Comparison of ENCODE assay signal across 20 cellular contexts in the genomic region with DNA sequence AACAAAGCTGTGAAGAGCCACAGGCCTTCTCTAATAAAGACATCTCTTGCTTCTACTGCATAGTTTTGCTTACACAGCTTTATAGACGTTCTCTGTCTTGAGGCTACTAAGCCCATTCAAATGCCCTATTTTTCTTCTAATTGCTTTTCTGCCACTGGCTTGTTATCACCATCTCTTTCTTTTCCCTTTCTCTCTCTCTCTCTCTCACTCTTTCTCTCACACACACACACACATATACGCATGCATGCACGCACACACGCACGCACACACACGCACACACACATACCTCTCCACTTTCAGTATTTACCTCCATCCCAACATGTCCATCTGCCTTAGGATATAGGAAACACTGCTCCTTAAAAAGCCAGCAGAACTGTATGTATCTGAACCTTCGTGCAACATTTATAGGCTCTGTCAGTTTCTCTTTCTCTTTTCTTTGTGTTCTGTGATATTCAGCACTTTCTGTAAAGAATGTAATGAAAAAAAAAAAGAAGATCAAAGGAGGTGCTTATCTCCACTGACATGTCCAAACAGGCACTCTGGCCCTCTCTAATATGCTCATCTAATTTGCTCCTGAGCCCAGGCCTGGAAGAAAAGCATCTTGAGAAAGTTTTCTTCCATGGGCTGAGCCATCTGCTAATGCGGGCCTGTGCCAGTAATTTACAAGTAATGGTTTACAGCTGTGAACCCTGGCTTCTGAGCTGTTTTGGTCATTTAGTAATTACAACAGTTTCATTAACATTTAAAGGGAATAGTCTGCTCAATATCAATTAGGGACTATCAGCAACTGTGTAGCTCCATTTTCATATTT.
DNase-seq lines count a peak whose midpoint lies in the region; ATAC-seq, FAIRE-seq and TF ChIP-seq lines count a peak whose summit lies in the region.
"Had no signal": no experiment of that assay in that cellular context is flagged by ENCODE, and none has a peak within 500 bp of the region (broad histone marks: within the 10 kb centered on the region; RNA-seq: fewer than 3 reads in every experiment).

No MANE protein-coding gene starts in this region.

- no peak for TF ChIP-seq EP300 in H1 (IDR thresholded peaks at IDR 0.05; ENCODE audit: borderline replicate concordance in 1 of 2, low read depth in 2 of 2, low read length in 2 of 2)

- H4K20me1 ChIP-seq in KMS-11 (ENCODE audit: insufficient read depth): no peaks in the 10 kb centered on the region
- H4K20me1 ChIP-seq in H1 (replicated peaks in 1 of 2; ENCODE audit: control insufficient read depth in 1 of 2, insufficient read depth in 2 of 2, low read length in 2 of 2): no peaks in the 10 kb centered on the region

- TF ChIP-seq CTCF in KMS-11 (conservative IDR thresholded peaks at IDR 0.05; ENCODE audit: low read depth, low read length): no peak
- no peak for TF ChIP-seq CTCF in H1 (IDR thresholded peaks at IDR 0.05; ENCODE audit: control extremely low read depth in 1 of 3, insufficient read depth in 1 of 3, low read depth in 1 of 3, low read length in 3 of 3)

- H2BK120ac ChIP-seq in H1 (replicated peaks; ENCODE audit: low read depth, low read length): no peak overlapping the region

- WGBS in H1 (ENCODE audit: extremely low coverage in 1 of 2, insufficient coverage in 1 of 2, insufficient read length in 1 of 2, insufficient replicate concordance in 2 of 2, low coverage in 1 of 2, low lambda C conversion rate in 2 of 2, missing lambda C conversion rate in 1 of 2), 2 experiments: 97% methylated on average over 8 of the region's 8 CpGs; no CpG with 5 or more reads in 1 of the 2 experiments

- H3K9ac ChIP-seq in KMS-11 (peak overlapping the region; percentile 47; the same call in 1 of the 2 replicates), H1 (replicated peaks in 1 of 4; ENCODE audit: extremely low read depth in 1 of 4, low read depth in 3 of 4, low read length in 3 of 4) (peak overlapping the region in 1 of 4 experiments; percentile 24; a peak in 1 of 7 replicates)

- ATAC-seq in activated T-cell treated with anti-CD3 and anti-CD28 coated beads, Interleukin-2, amount 50 U/mL, for 72 hours (replicated peaks in 1 of 2): no peak
- no peak for ATAC-seq in effector memory CD8-positive, alpha-beta T cell (replicated peaks)
- ATAC-seq: activated naive CD8-positive, alpha-beta T cell treated with anti-CD3 and anti-CD28 coated beads, Interleukin-2, amount 50 U/mL, for 24 hours; pancreas had no signal

- no peak for FAIRE-seq in H1 (lab: Jason Lieb, UNC)
- FAIRE-seq: pancreas had no signal

- H2BK20ac ChIP-seq in H1 (ENCODE audit: low read length): no peak overlapping the region

- H3K79me1 ChIP-seq in H1 (ENCODE audit: low read depth, low read length): no peaks in the 10 kb centered on the region

- H3K4me1 Mint-ChIP-seq in activated T-cell treated with anti-CD3 and anti-CD28 coated beads, Interleukin-2, amount 50 U/mL, for 72 hours (ENCODE audit: low read depth): no peaks in the 10 kb centered on the region
- no peaks in the 10 kb centered on the region for H3K4me1 Mint-ChIP-seq in effector memory CD8-positive, alpha-beta T cell (ENCODE audit: low read depth in 2 of 2)
- H3K4me1 Mint-ChIP-seq: activated CD4-positive, alpha-beta memory T cell treated with anti-CD3 and anti-CD28 coated beads, Interleukin-2, amount 10 ng/mL, durations not matched to agents 7 days and 5 days; activated naive CD8-positive, alpha-beta T cell treated with anti-CD3 and anti-CD28 coated beads, Interleukin-2, amount 50 U/mL, for 24 hours had no signal

- no peaks in the 10 kb centered on the region for H3K27me3 ChIP-seq in KMS-11 (ENCODE audit: insufficient read depth, low read depth)
- H3K27me3 ChIP-seq in H1 (replicated peaks in 1 of 4; ENCODE audit: control insufficient read depth in 3 of 4, extremely low read depth in 1 of 4, insufficient read depth in 3 of 4, low read length in 3 of 4): no peaks in the 10 kb centered on the region
- H3K27me3 ChIP-seq: pancreas, tibial artery had no signal

- H3K4me3 Mint-ChIP-seq in activated T-cell treated with anti-CD3 and anti-CD28 coated beads, Interleukin-2, amount 50 U/mL, for 72 hours: no peak overlapping the region
- no peak overlapping the region for H3K4me3 Mint-ChIP-seq in effector memory CD8-positive, alpha-beta T cell
- H3K4me3 Mint-ChIP-seq: activated CD4-positive, alpha-beta memory T cell treated with anti-CD3 and anti-CD28 coated beads, Interleukin-2, amount 10 ng/mL, durations not matched to agents 7 days and 5 days; activated naive CD8-positive, alpha-beta T cell treated with anti-CD3 and anti-CD28 coated beads, Interleukin-2, amount 50 U/mL, for 24 hours had no signal

- no peak overlapping the region for H2AK5ac ChIP-seq in H1 (ENCODE audit: low read depth, low read length)

- H3K23me2 ChIP-seq in H1 (ENCODE audit: low read depth, low read length): no peaks in the 10 kb centered on the region

- H3K36me3 ChIP-seq in KMS-11 (ENCODE audit: insufficient read depth): no peaks in the 10 kb centered on the region
- no peaks in the 10 kb centered on the region for H3K36me3 ChIP-seq in H1 (ENCODE audit: control insufficient read depth in 2 of 4, insufficient read depth in 4 of 4, low read length in 3 of 4)
- H3K36me3 ChIP-seq: pancreas, tibial artery had no signal

- H2BK5ac ChIP-seq in H1 (ENCODE audit: low read depth, low read length): no peak overlapping the region

- CTCF ChIA-PET in H1 (lab: Charles Lee; ENCODE audit: partially characterized antibody): interaction anchor here (0.6 kb wide), 1 partner anchor 12 kb away, joined by 4 read pairs; no protein-coding TSS in a partner anchor

- no peak overlapping the region for H3K14ac ChIP-seq in H1 (ENCODE audit: insufficient read length)

- no peaks in the 10 kb centered on the region for H3K27me3 Mint-ChIP-seq in activated T-cell treated with anti-CD3 and anti-CD28 coated beads, Interleukin-2, amount 50 U/mL, for 72 hours (ENCODE audit: low read depth)
- H3K27me3 Mint-ChIP-seq in effector memory CD8-positive, alpha-beta T cell: no peaks in the 10 kb centered on the region
- H3K27me3 Mint-ChIP-seq: activated CD4-positive, alpha-beta memory T cell treated with anti-CD3 and anti-CD28 coated beads, Interleukin-2, amount 10 ng/mL, durations not matched to agents 7 days and 5 days; activated naive CD8-positive, alpha-beta T cell treated with anti-CD3 and anti-CD28 coated beads, Interleukin-2, amount 50 U/mL, for 24 hours had no signal

- peaks cover 8 to 15% of the 10 kb centered on the region in 2 donors for H3K9me3 Mint-ChIP-seq in activated T-cell treated with anti-CD3 and anti-CD28 coated beads, Interleukin-2, amount 50 U/mL, for 72 hours
- H3K9me3 Mint-ChIP-seq in effector memory CD8-positive, alpha-beta T cell: peaks cover 18 to 30% of the 10 kb centered on the region in 2 donors
- H3K9me3 Mint-ChIP-seq: activated CD4-positive, alpha-beta memory T cell treated with anti-CD3 and anti-CD28 coated beads, Interleukin-2, amount 10 ng/mL, durations not matched to agents 7 days and 5 days had no signal

- H3K23ac ChIP-seq in H1 (ENCODE audit: insufficient read length): no peak overlapping the region

- H3K27ac ChIP-seq in KMS-11: peak overlapping the region; percentile 55; the same call in 1 of the 2 replicates
- no peak overlapping the region for H3K27ac ChIP-seq in H1 (ENCODE audit: low read depth, low read length)
- H3K27ac ChIP-seq: 22Rv1, pancreas, RWPE1, tibial artery had no signal

- no peaks in the 10 kb centered on the region for H3K36me3 Mint-ChIP-seq in activated T-cell treated with anti-CD3 and anti-CD28 coated beads, Interleukin-2, amount 50 U/mL, for 72 hours (ENCODE audit: insufficient read depth in 2 of 2)
- no peaks in the 10 kb centered on the region for H3K36me3 Mint-ChIP-seq in effector memory CD8-positive, alpha-beta T cell (ENCODE audit: insufficient read depth)

- H3K4ac ChIP-seq in H1 (replicated peaks; ENCODE audit: insufficient read length, low read depth, low read length): no peak overlapping the region

- H4K8ac ChIP-seq in H1 (ENCODE audit: extremely low read depth, insufficient read depth, low read length): no peak overlapping the region

- H3K9me3 ChIP-seq in H1 (ENCODE audit: insufficient read depth in 2 of 2, low read depth in 1 of 2, low read length in 1 of 2): no peaks in the 10 kb centered on the region
- H3K9me3 ChIP-seq: pancreas, tibial artery had no signal

- POLR2A ChIA-PET in H1 (lab: Charles Lee; ENCODE audit: partially characterized antibody): interaction anchor here (0.6 to 0.7 kb wide), 2 partner anchors 163 to 748 kb away, joined by 3 read pairs; no protein-coding TSS in a partner anchor

- no peak for TF ChIP-seq RAD21 in H1 (IDR thresholded peaks at IDR 0.05 in 1 of 2, conservative IDR thresholded peaks at IDR 0.05 in 1 of 2; ENCODE audit: low read depth in 2 of 2, low read length in 2 of 2)

- H3K4me2 ChIP-seq in KMS-11 (peak overlapping the region; percentile 72), H1 (ENCODE audit: insufficient read depth in 1 of 2, low read depth in 2 of 2, low read length in 2 of 2) (no peak overlapping the region)

- DNase-seq in NCI-H1105 treated with DMSO at 0.1 percent for 48 hours (lab: John Stamatoyannopoulos, UW) (peak; percentile 48), NCI-H1105 (lab: John Stamatoyannopoulos, UW) (no peak), H1 (ENCODE audit: low read depth in 1 of 2, low spot score in 2 of 2) (no peak), pons (ENCODE audit: low spot score) (peak; percentile 13), DMS53 treated with DMSO at 0.1 percent for 48 hours (lab: John Stamatoyannopoulos, UW; ENCODE audit: unreplicated experiment) (no peak)
- DNase-seq in activated T-cell treated with anti-CD3 and anti-CD28 coated beads, Interleukin-2, amount 50 U/mL, for 72 hours: no peak
- DNase-seq in effector memory CD8-positive, alpha-beta T cell: no peak
- DNase-seq: activated CD4-positive, alpha-beta memory T cell treated with anti-CD3 and anti-CD28 coated beads, Interleukin-2, amount 10 ng/mL, durations not matched to agents 7 days and 5 days; activated naive CD8-positive, alpha-beta T cell treated with anti-CD3 and anti-CD28 coated beads, Interleukin-2, amount 50 U/mL, for 24 hours; activated T-cell treated with anti-CD3 and anti-CD28 coated beads, Interleukin-2, amount 50 U/mL, for 48 hours; C1 segment of cervical spinal cord; central memory CD4-positive, alpha-beta T cell; DMS79; effector memory CD4-positive, alpha-beta T cell; NCI-H1436 treated with DMSO at 0.1 percent for 48 hours; pancreas; tibial artery had no signal

- H3K4me3 ChIP-seq in KMS-11 (IDR thresholded peaks at IDR 0.05; ENCODE audit: insufficient read depth, low read depth, low read length) (no peak overlapping the region), H1 (ENCODE audit: extremely low read depth in 1 of 4, insufficient read depth in 2 of 4, low read depth in 3 of 4, low read length in 4 of 4) (no peak overlapping the region)
- H3K4me3 ChIP-seq: pancreas, tibial artery had no signal

- H3K79me2 ChIP-seq in KMS-11 (ENCODE audit: insufficient read depth, low read depth): no peaks in the 10 kb centered on the region
- H3K79me2 ChIP-seq in H1 (ENCODE audit: control insufficient read depth in 1 of 2, insufficient read depth in 2 of 2, low read length in 2 of 2): no peaks in the 10 kb centered on the region

- H4K91ac ChIP-seq in H1 (replicated peaks; ENCODE audit: insufficient read length, low read length): no peak overlapping the region

- H3K56ac ChIP-seq in H1 (replicated peaks; ENCODE audit: insufficient read length, low read depth, low read length): peak overlapping the region; percentile 18

- no peak for TF ChIP-seq POLR2A in H1 (IDR thresholded peaks at IDR 0.05; ENCODE audit: control extremely low read depth in 1 of 2, low read depth in 2 of 2, low read length in 2 of 2)

- H4K5ac ChIP-seq in H1 (ENCODE audit: insufficient read length, low read depth, low read length): no peak overlapping the region

- H2AFZ ChIP-seq in KMS-11 (ENCODE audit: low read depth) (peak overlapping the region; percentile 71), H1 (ENCODE audit: low read length) (peak overlapping the region; percentile 67; the same call in 1 of the 2 replicates)

- no peak overlapping the region for H2BK15ac ChIP-seq in H1 (ENCODE audit: low read length)

- H3K27ac Mint-ChIP-seq in activated T-cell treated with anti-CD3 and anti-CD28 coated beads, Interleukin-2, amount 50 U/mL, for 72 hours: no peak overlapping the region
- H3K27ac Mint-ChIP-seq in effector memory CD8-positive, alpha-beta T cell: no peak overlapping the region
- H3K27ac Mint-ChIP-seq: activated CD4-positive, alpha-beta memory T cell treated with anti-CD3 and anti-CD28 coated beads, Interleukin-2, amount 10 ng/mL, durations not matched to agents 7 days and 5 days; activated naive CD8-positive, alpha-beta T cell treated with anti-CD3 and anti-CD28 coated beads, Interleukin-2, amount 50 U/mL, for 24 hours had no signal

- no peak overlapping the region for H2BK12ac ChIP-seq in H1 (ENCODE audit: low read depth, low read length)

- peaks cover 12% of the 10 kb centered on the region for H3K4me1 ChIP-seq in KMS-11 (ENCODE audit: low read depth, poor library complexity, severe bottlenecking)
- H3K4me1 ChIP-seq in H1 (replicated peaks in 1 of 4; ENCODE audit: control insufficient read depth in 3 of 4, insufficient read depth in 4 of 4, low read length in 3 of 4): peaks cover 0 to 4% (median 3%) of the 10 kb centered on the region in 4 experiments; a peak in 2 of 7 replicates
- H3K4me1 ChIP-seq: pancreas, tibial artery had no signal

- no peak overlapping the region for H3K18ac ChIP-seq in H1 (ENCODE audit: extremely low read depth, low read length)

Comparison
In these comparisons a context has a peak if more than half of its experiments do, and no peak if none do; other contexts are left out.
1. DNase-seq: peak in NCI-H1105 treated with DMSO at 0.1 percent for 48 hours (single experiment) and pons (single experiment); none in NCI-H1105 (single experiment), H1 (0 of 2), activated T-cell treated with anti-CD3 and anti-CD28 coated beads, Interleukin-2, amount 50 U/mL, for 72 hours (0 of 2), DMS53 treated with DMSO at 0.1 percent for 48 hours (single experiment) and effector memory CD8-positive, alpha-beta T cell (0 of 3).